In the genomic region with DNA sequence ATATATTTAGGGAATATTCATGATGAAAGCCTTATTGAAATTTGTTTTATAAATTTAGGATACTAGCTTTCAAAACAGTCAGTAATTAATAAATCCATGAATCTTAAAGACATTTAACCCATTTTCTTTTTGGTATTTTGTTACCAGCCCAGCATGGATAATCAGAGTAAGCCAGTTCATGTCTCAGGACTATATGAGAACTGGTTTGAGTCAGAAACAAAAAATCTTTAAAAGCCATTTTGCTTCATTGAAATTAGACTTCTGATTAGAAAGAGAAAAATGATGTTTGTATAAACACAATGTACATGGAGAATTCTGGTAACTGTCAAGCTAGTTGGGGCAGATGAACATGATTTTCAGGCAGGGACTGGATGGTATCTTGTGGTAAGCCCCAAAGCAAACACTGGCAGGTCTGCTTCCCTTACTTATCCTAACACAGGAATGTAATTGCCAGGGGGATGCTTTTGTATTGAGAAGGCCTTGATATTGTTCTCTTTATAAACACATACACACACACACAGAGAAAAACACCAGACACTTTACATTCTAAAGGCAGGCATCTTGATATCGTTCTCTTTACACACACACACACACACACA, we compare ENCODE assay signal across 16 cellular contexts. TPM values are rescaled to one million over a fixed set of nuclear protein-coding genes. Genes with fewer than 3 reads are reported as not detected.
DNase-seq lines count a peak whose midpoint lies in the region; ATAC-seq and TF ChIP-seq lines count a peak whose summit lies in the region.
"Had no signal": no experiment of that assay in that cellular context is flagged by ENCODE, and none has a peak within 500 bp of the region (broad histone marks: within the 10 kb centered on the region; RNA-seq: fewer than 3 reads in every experiment).

No MANE protein-coding gene starts in this region.

- no peak for TF ChIP-seq POLR2A in transverse colon (IDR thresholded peaks at IDR 0.05)

- no peaks in the 10 kb centered on the region for H3K27me3 ChIP-seq in transverse colon
- H3K27me3 ChIP-seq: upper lobe of left lung had no signal

- no peak overlapping the region for H3K4me3 ChIP-seq in transverse colon
- H3K4me3 ChIP-seq: dorsolateral prefrontal cortex, upper lobe of left lung had no signal

- ATAC-seq in activated CD8-positive, alpha-beta memory T cell treated with anti-CD3 and anti-CD28 coated beads, Interleukin-2, amount 10 ng/mL, durations not matched to agents 7 days and 5 days: no peak
- ATAC-seq: left ventricle myocardium superior, Panc1 had no signal

- no peak for DNase-seq in activated CD8-positive, alpha-beta memory T cell treated with anti-CD3 and anti-CD28 coated beads, Interleukin-2, amount 10 ng/mL, durations not matched to agents 7 days and 5 days
- DNase-seq in activated CD8-positive, alpha-beta memory T cell treated with anti-CD3 and anti-CD28 coated beads, Interleukin-2, amount 50 U/mL, for 48 hours: no peak
- peak; percentile 93 for DNase-seq in amniotic epithelial cell (ENCODE audit: low read depth)
- DNase-seq in hepatic stellate cell (ENCODE audit: low spot score): peak; percentile 60
- no peak for DNase-seq in OCI-M1 (lab: John Stamatoyannopoulos, UW)
- DNase-seq in transverse colon: no peak
- DNase-seq in iPS-NIHi11 (ENCODE audit: low spot score): no peak
- DNase-seq in stimulated activated CD4-positive, alpha-beta T cell treated with anti-CD3 and anti-CD28 coated beads, Interleukin-4, amount 100 ng/mL, for 1 hour: no peak
- DNase-seq: activated naive CD8-positive, alpha-beta T cell treated with anti-CD3 and anti-CD28 coated beads for 36 hours; DMS53; dorsolateral prefrontal cortex; left ventricle myocardium superior; NCI-H2171 treated with DMSO at 0.1 percent for 48 hours; occipital lobe; upper lobe of left lung had no signal

- in situ Hi-C loops in transverse colon (cut with MboI; ENCODE audit: low pct_ligation_motif_present in 1 of 4, low pct_unique_long_range_greater_than_20kb in 1 of 4, low sequenced_read_pairs in 3 of 4): no loop called here

- H3K36me3 Mint-ChIP-seq in activated CD8-positive, alpha-beta memory T cell treated with anti-CD3 and anti-CD28 coated beads, Interleukin-2, amount 10 ng/mL, durations not matched to agents 7 days and 5 days: peaks cover 1% of the 10 kb centered on the region

- H3K36me3 ChIP-seq in transverse colon: no peaks in the 10 kb centered on the region
- H3K36me3 ChIP-seq: upper lobe of left lung had no signal

- TF ChIP-seq EP300 in transverse colon (IDR thresholded peaks at IDR 0.05; ENCODE audit: low read depth): no peak

- no peaks in the 10 kb centered on the region for H3K9me3 Mint-ChIP-seq in activated CD8-positive, alpha-beta memory T cell treated with anti-CD3 and anti-CD28 coated beads, Interleukin-2, amount 10 ng/mL, durations not matched to agents 7 days and 5 days (ENCODE audit: low read depth)
- H3K9me3 Mint-ChIP-seq: activated naive CD8-positive, alpha-beta T cell treated with anti-CD3 and anti-CD28 coated beads for 36 hours had no signal

- no peak overlapping the region for H3K4me3 Mint-ChIP-seq in activated CD8-positive, alpha-beta memory T cell treated with anti-CD3 and anti-CD28 coated beads, Interleukin-2, amount 10 ng/mL, durations not matched to agents 7 days and 5 days
- H3K4me3 Mint-ChIP-seq: activated naive CD8-positive, alpha-beta T cell treated with anti-CD3 and anti-CD28 coated beads for 36 hours had no signal

- H3K4me1 ChIP-seq in transverse colon: peaks cover 0 to 31% (median 3%) of the 10 kb centered on the region in 4 donors

- 68% methylated on average over 1 of the region's 1 CpG; no CpG with 5 or more reads in 1 of the 2 donors for WGBS in transverse colon (ENCODE audit: low coverage in 1 of 2), 2 donors

- H3K27me3 Mint-ChIP-seq in activated CD8-positive, alpha-beta memory T cell treated with anti-CD3 and anti-CD28 coated beads, Interleukin-2, amount 10 ng/mL, durations not matched to agents 7 days and 5 days: no peaks in the 10 kb centered on the region
- H3K27me3 Mint-ChIP-seq: activated naive CD8-positive, alpha-beta T cell treated with anti-CD3 and anti-CD28 coated beads for 36 hours had no signal

- H3K4me1 Mint-ChIP-seq in activated CD8-positive, alpha-beta memory T cell treated with anti-CD3 and anti-CD28 coated beads, Interleukin-2, amount 10 ng/mL, durations not matched to agents 7 days and 5 days: peaks cover 39% of the 10 kb centered on the region

- H3K27ac Mint-ChIP-seq in activated CD8-positive, alpha-beta memory T cell treated with anti-CD3 and anti-CD28 coated beads, Interleukin-2, amount 10 ng/mL, durations not matched to agents 7 days and 5 days: peak overlapping the region; percentile 55
- H3K27ac Mint-ChIP-seq: activated naive CD8-positive, alpha-beta T cell treated with anti-CD3 and anti-CD28 coated beads for 36 hours had no signal

- no peak for TF ChIP-seq CTCF in transverse colon (IDR thresholded peaks at IDR 0.05)

- CTCF ChIA-PET in activated CD8-positive, alpha-beta memory T cell treated with anti-CD3 and anti-CD28 coated beads, Interleukin-2, amount 10 ng/mL, durations not matched to agents 7 days and 5 days (lab: Charles Lee): interaction anchor here (2.0 to 3.0 kb wide), 2 partner anchors 10 to 125 kb away, joined by 6 to 13 read pairs; partner anchors contain the start of gene ARHGAP10

- intact Hi-C loops in transverse colon (cut with DNase I; ENCODE audit: low total_unique reads): no loop called here

- peak overlapping the region in 1 of 4 donors; percentile 21 for H3K27ac ChIP-seq in transverse colon
- H3K27ac ChIP-seq: dorsolateral prefrontal cortex, upper lobe of left lung had no signal

- no peaks in the 10 kb centered on the region for H3K9me3 ChIP-seq in transverse colon
- H3K9me3 ChIP-seq: upper lobe of left lung had no signal

RNA-seq across cellular contexts. Expression of gene ARHGAP10, which starts 9.4 kb away (rescaled TPM):
- 10 to 100 TPM; 12.1 to 18.8 TPM for total RNA-seq in activated CD8-positive, alpha-beta memory T cell treated with anti-CD3 and anti-CD28 coated beads, Interleukin-2, amount 10 ng/mL, durations not matched to agents 7 days and 5 days
- total RNA-seq in transverse colon: 10 to 100 TPM; 14.7 to 27.3 (median 22.9) TPM

RNA-seq across cellular contexts. Expression of gene PRMT9, which starts 57.3 kb away (rescaled TPM):
- total RNA-seq in activated CD8-positive, alpha-beta memory T cell treated with anti-CD3 and anti-CD28 coated beads, Interleukin-2, amount 10 ng/mL, durations not matched to agents 7 days and 5 days: 10 to 100 TPM; 11.9 to 12.0 TPM
- total RNA-seq in transverse colon: 10 to 100 TPM in 1 of 4 donors, 1 to 10 TPM in 2, under 1 TPM in 1; 0.60 to 17.1 (median 4.8) TPM

Comparison
In these comparisons a context has a peak if more than half of its experiments do, and no peak if none do; other contexts are left out.
1. DNase-seq: peak in amniotic epithelial cell (single experiment) and hepatic stellate cell (single experiment); none in activated CD8-positive, alpha-beta memory T cell treated with anti-CD3 and anti-CD28 coated beads, Interleukin-2, amount 10 ng/mL, durations not matched to agents 7 days and 5 days (single experiment), activated CD8-positive, alpha-beta memory T cell treated with anti-CD3 and anti-CD28 coated beads, Interleukin-2, amount 50 U/mL, for 48 hours (single experiment), OCI-M1 (single experiment), transverse colon (single experiment), iPS-NIHi11 (single experiment) and stimulated activated CD4-positive, alpha-beta T cell treated with anti-CD3 and anti-CD28 coated beads, Interleukin-4, amount 100 ng/mL, for 1 hour (single experiment).